ENCODE assay signal across 8 cellular contexts in genomic region chr4:4488405-4489404, GRCh38. TPM values are rescaled to one million over a fixed set of nuclear protein-coding genes. Genes with fewer than 3 reads are reported as not detected.
DNase-seq lines count a peak whose midpoint lies in the region; ATAC-seq and TF ChIP-seq lines count a peak whose summit lies in the region.

No MANE protein-coding gene starts in this region.

- H3K36me3 ChIP-seq in ACC112 (ENCODE audit: insufficient read depth, low read length) (no peaks in the 10 kb centered on the region), left lung (no peaks in the 10 kb centered on the region)

- TF ChIP-seq CTCF in GM13976 (IDR thresholded peaks at IDR 0.05; ENCODE audit: borderline replicate concordance, control extremely low read depth, extremely low read depth, insufficient read depth, missing control alignments), result peak; percentile 87
- TF ChIP-seq CTCF in left lung (IDR thresholded peaks at IDR 0.05), result peak; percentile 75 to 88

- H3K27ac ChIP-seq in ACC112 (ENCODE audit: low read depth, low read length) (peak overlapping the region; percentile 4; the same call in 1 of the 2 replicates), left lung (no peak overlapping the region)

- DNase-seq in GM13976 (ENCODE audit: low spot score), result peak; percentile 70
- peak; percentile 44 for DNase-seq in NCI-H2029 treated with DMSO at 0.1 percent for 48 hours (lab: John Stamatoyannopoulos, UW)
- peak; percentile 31 to 48 (median 36) for DNase-seq in activated CD4-positive, CD25-positive, alpha-beta regulatory T cell (lab: John Stamatoyannopoulos, UW)
- peak; percentile 86 for DNase-seq in cerebellar cortex (ENCODE audit: low spot score)
- peak in 1 of 2 donors; percentile 47 for DNase-seq in left lung
- peak; percentile 49 to 63 (median 54) for DNase-seq in stimulated activated CD4-positive, alpha-beta T cell treated with anti-CD3 and anti-CD28 coated beads, TNF-alpha, amount 100 ng/mL, for 24 hours (ENCODE audit: low read depth in 3 of 3)

- H3K4me1 ChIP-seq in ACC112 (ENCODE audit: control insufficient read depth, insufficient read depth, low read length, unreplicated experiment), result peaks cover 37% of the 10 kb centered on the region
- peaks cover 0 to 6% of the 10 kb centered on the region in 2 donors for H3K4me1 ChIP-seq in left lung

- intact Hi-C loops in left lung (cut with DNase I), result no loop called here

- H3K79me2 ChIP-seq in ACC112 (ENCODE audit: control insufficient read depth, insufficient read depth, low read length, unreplicated experiment), result peaks cover 34% of the 10 kb centered on the region

- in situ Hi-C loops in GM13976 (cut with MboI; ENCODE audit: low sequenced_read_pairs, unreplicated experiment), result loop anchor here (10.0 to 25.0 kb wide), 2 partner anchors 396 to 499 kb away; no protein-coding TSS in a partner anchor

- H2AFZ ChIP-seq in ACC112 (ENCODE audit: low read length, unreplicated experiment), result no peak overlapping the region

- H3K4me3 ChIP-seq in ACC112 (ENCODE audit: low read depth, low read length) (no peak overlapping the region), left lung (no peak overlapping the region)

- H3K27me3 ChIP-seq in ACC112 (ENCODE audit: insufficient read depth, low read length) (no peaks in the 10 kb centered on the region), left lung (no peaks in the 10 kb centered on the region)

- H3K9me3 ChIP-seq in left lung, result no peaks in the 10 kb centered on the region

- ATAC-seq in HG02870 (IDR thresholded peaks at IDR 0.05; ENCODE audit: unreplicated experiment), result peak; percentile 67
- peak; percentile 98 for ATAC-seq in left lung

RNA-seq across cellular contexts. Expression of gene STX18, which starts 53.1 kb away (rescaled TPM):
- 10 to 100 TPM; 18.6 to 22.7 TPM for total RNA-seq in left lung
